In genomic region chr5:141778211-141778610, GRCh38 we compare ENCODE assay signal across 12 cellular contexts.
A peak's percentile ranks its signal among the peaks of the same experiment; 100 is the strongest.
DNase-seq lines count a peak whose midpoint lies in the region; ATAC-seq, FAIRE-seq and TF ChIP-seq lines count a peak whose summit lies in the region.
"Had no signal": no experiment of that assay in that cellular context is flagged by ENCODE, and none has a peak within 500 bp of the region (broad histone marks: within the 10 kb centered on the region; RNA-seq: fewer than 3 reads in every experiment).

No MANE protein-coding gene starts in this region.

- no peak overlapping the region for H3K27ac ChIP-seq in H1 (ENCODE audit: low read depth, low read length)
- no peak overlapping the region for H3K27ac ChIP-seq in transverse colon

- no peak overlapping the region for H3K4ac ChIP-seq in H1 (replicated peaks; ENCODE audit: insufficient read length, low read depth, low read length)

- H3K36me3 ChIP-seq in H1 (ENCODE audit: control insufficient read depth in 2 of 4, insufficient read depth in 4 of 4, low read length in 3 of 4) (no peaks in the 10 kb centered on the region), transverse colon (no peaks in the 10 kb centered on the region)

- H2AK5ac ChIP-seq in H1 (ENCODE audit: low read depth, low read length), result no peak overlapping the region

- H3K27me3 ChIP-seq in H1 (replicated peaks in 1 of 4; ENCODE audit: control insufficient read depth in 3 of 4, extremely low read depth in 1 of 4, insufficient read depth in 3 of 4, low read length in 3 of 4), result no peaks in the 10 kb centered on the region
- H3K27me3 ChIP-seq in transverse colon, result no peaks in the 10 kb centered on the region

- no peak overlapping the region for H3K18ac ChIP-seq in H1 (ENCODE audit: extremely low read depth, low read length)

- intact Hi-C loops in posterior cingulate gyrus (cut with DNase I), result no loop called here
- intact Hi-C loops in transverse colon (cut with DNase I; ENCODE audit: low total_unique reads), result no loop called here

- H2BK5ac ChIP-seq in H1 (ENCODE audit: low read depth, low read length), result no peak overlapping the region

- TF ChIP-seq RAD21 in H1 (IDR thresholded peaks at IDR 0.05 in 1 of 2, conservative IDR thresholded peaks at IDR 0.05 in 1 of 2; ENCODE audit: low read depth in 2 of 2, low read length in 2 of 2), result no peak

- ATAC-seq in GM18861 (IDR thresholded peaks at IDR 0.05; ENCODE audit: unreplicated experiment), result no peak
- no peak for ATAC-seq in HG02571 (IDR thresholded peaks at IDR 0.05; ENCODE audit: unreplicated experiment)

- TF ChIP-seq EP300 in H1 (IDR thresholded peaks at IDR 0.05; ENCODE audit: borderline replicate concordance in 1 of 2, low read depth in 2 of 2, low read length in 2 of 2) (no peak), transverse colon (IDR thresholded peaks at IDR 0.05; ENCODE audit: low read depth) (no peak)

- H3K79me1 ChIP-seq in H1 (ENCODE audit: low read depth, low read length), result no peaks in the 10 kb centered on the region; the same call in 1 of the 2 replicates

- H3K4me2 ChIP-seq in H1 (ENCODE audit: insufficient read depth in 1 of 2, low read depth in 2 of 2, low read length in 2 of 2), result no peak overlapping the region

- CTCF ChIA-PET in H1 (lab: Charles Lee; ENCODE audit: partially characterized antibody), result interaction anchor here (0.6 to 5.7 kb wide), 13 partner anchors 11 to 327 kb away, joined by 3 to 41 read pairs (median 6); partner anchors contain the start of gene PCDH1

- no peak for TF ChIP-seq CTCF in H1 (IDR thresholded peaks at IDR 0.05; ENCODE audit: control extremely low read depth in 1 of 3, insufficient read depth in 1 of 3, low read depth in 1 of 3, low read length in 3 of 3)
- TF ChIP-seq CTCF in transverse colon (IDR thresholded peaks at IDR 0.05), result no peak

- H3K23ac ChIP-seq in H1 (ENCODE audit: insufficient read length), result no peak overlapping the region

- no peaks in the 10 kb centered on the region for H4K20me1 ChIP-seq in H1 (replicated peaks in 1 of 2; ENCODE audit: control insufficient read depth in 1 of 2, insufficient read depth in 2 of 2, low read length in 2 of 2)

- peak overlapping the region; percentile 53; the same call in 1 of the 2 replicates for H2BK15ac ChIP-seq in H1 (ENCODE audit: low read length)

- no peak overlapping the region for H3K9ac ChIP-seq in H1 (replicated peaks in 1 of 4; ENCODE audit: extremely low read depth in 1 of 4, low read depth in 3 of 4, low read length in 3 of 4)

- H3K23me2 ChIP-seq in H1 (ENCODE audit: low read depth, low read length), result no peaks in the 10 kb centered on the region; the same call in 1 of the 2 replicates

- H3K14ac ChIP-seq in H1 (ENCODE audit: insufficient read length), result no peak overlapping the region

- H3K4me3 ChIP-seq in H1 (ENCODE audit: extremely low read depth in 1 of 4, insufficient read depth in 2 of 4, low read depth in 3 of 4, low read length in 4 of 4) (no peak overlapping the region), transverse colon (no peak overlapping the region)

- H2BK12ac ChIP-seq in H1 (ENCODE audit: low read depth, low read length), result peak overlapping the region; percentile 60; the same call in 1 of the 2 replicates

- POLR2A ChIA-PET in H1 (lab: Charles Lee; ENCODE audit: partially characterized antibody), result interaction anchor here (0.6 to 1.9 kb wide), 5 partner anchors 10 to 22 kb away, joined by 3 to 7 read pairs (median 4); no protein-coding TSS in a partner anchor

- DNase-seq in GM03348 (ENCODE audit: low spot score) (peak; percentile 90), NCI-H460 (ENCODE audit: extremely low read depth, low read depth) (peak; percentile 1), H1 (ENCODE audit: low read depth in 1 of 2, low spot score in 2 of 2) (no peak), posterior cingulate gyrus (peak in 6 of 10 donors; percentile 59 to 94 (median 82)), transverse colon (no peak), Kasumi-1 (lab: John Stamatoyannopoulos, UW) (no peak)
- DNase-seq: activated naive CD4-positive, alpha-beta T cell treated with anti-CD3 and anti-CD28 coated beads, Interleukin-2, amount 10 ng/mL, durations not matched to agents 7 days and 5 days; erythroblast; NCI-H446; stimulated activated CD4-positive, alpha-beta T cell treated with anti-CD3 and anti-CD28 coated beads, Interleukin-12 subunit alpha, Interleukin-12 subunit beta, amount 100 ng/mL, for 4 hours had no signal

- 73% methylated on average over 11 of the region's 11 CpGs; no CpG with 5 or more reads in 1 of the 2 experiments for WGBS in H1 (ENCODE audit: extremely low coverage in 1 of 2, insufficient coverage in 1 of 2, insufficient read length in 1 of 2, insufficient replicate concordance in 2 of 2, low coverage in 1 of 2, low lambda C conversion rate in 2 of 2, missing lambda C conversion rate in 1 of 2), 2 experiments
- 19 to 55% methylated on average over 5 to 11 of the region's 11 CpGs for WGBS in transverse colon (ENCODE audit: low coverage in 1 of 2), 2 donors

- H3K79me2 ChIP-seq in H1 (ENCODE audit: control insufficient read depth in 1 of 2, insufficient read depth in 2 of 2, low read length in 2 of 2), result no peaks in the 10 kb centered on the region

- peak overlapping the region; percentile 90; the same call in 1 of the 2 replicates for H2BK20ac ChIP-seq in H1 (ENCODE audit: low read length)

- no peak overlapping the region for H4K5ac ChIP-seq in H1 (ENCODE audit: insufficient read length, low read depth, low read length)

- no peak overlapping the region for H2AFZ ChIP-seq in H1 (ENCODE audit: low read length)

- in situ Hi-C loops in transverse colon (cut with MboI; ENCODE audit: low pct_ligation_motif_present in 1 of 4, low pct_unique_long_range_greater_than_20kb in 1 of 4, low sequenced_read_pairs in 3 of 4), result no loop called here

- no peak overlapping the region for H4K8ac ChIP-seq in H1 (ENCODE audit: extremely low read depth, insufficient read depth, low read length)

- H3K4me1 ChIP-seq in H1 (replicated peaks in 1 of 4; ENCODE audit: control insufficient read depth in 3 of 4, insufficient read depth in 4 of 4, low read length in 3 of 4) (peaks cover 0 to 10% (median 6%) of the 10 kb centered on the region in 4 experiments; a peak in 6 of 7 replicates), transverse colon (no peaks in the 10 kb centered on the region)

- no peak overlapping the region for H3K56ac ChIP-seq in H1 (replicated peaks; ENCODE audit: insufficient read length, low read depth, low read length)

- no peak overlapping the region for H2BK120ac ChIP-seq in H1 (replicated peaks; ENCODE audit: low read depth, low read length)

- TF ChIP-seq POLR2A in H1 (IDR thresholded peaks at IDR 0.05; ENCODE audit: control extremely low read depth in 1 of 2, low read depth in 2 of 2, low read length in 2 of 2) (no peak), transverse colon (IDR thresholded peaks at IDR 0.05) (no peak)

- H4K91ac ChIP-seq in H1 (replicated peaks; ENCODE audit: insufficient read length, low read length), result no peak overlapping the region

- H3K9me3 ChIP-seq in H1 (ENCODE audit: insufficient read depth in 2 of 2, low read depth in 1 of 2, low read length in 1 of 2) (no peaks in the 10 kb centered on the region), transverse colon (no peaks in the 10 kb centered on the region)

- FAIRE-seq in H1 (lab: Jason Lieb, UNC), result no peak

TF ChIP-seq in H1, 55 proteins besides CTCF, POLR2A, EP300 and RAD21:
- TF ChIP-seq CBX8 (IDR thresholded peaks at IDR 0.05; ENCODE audit: borderline replicate concordance, low read depth, low read length) (no peak), JUN (IDR thresholded peaks at IDR 0.05; ENCODE audit: low read depth, low read length) (no peak), YY1 (IDR thresholded peaks at IDR 0.05; ENCODE audit: low read depth, low read length) (no peak), EZH2 (IDR thresholded peaks at IDR 0.05; ENCODE audit: low read depth, low read length, severe bottlenecking) (no peak), JUND (IDR thresholded peaks at IDR 0.05; ENCODE audit: low read length) (no peak), CREB1 (IDR thresholded peaks at IDR 0.05) (no peak), EGR1 (IDR thresholded peaks at IDR 0.05; ENCODE audit: borderline replicate concordance, low read depth, low read length) (no peak)
TF ChIP-seq in H1: peak in this region for 0.

Comparison
In these comparisons a context has a peak if more than half of its experiments do, and no peak if none do; other contexts are left out.
1. DNase-seq: peak in GM03348 (single experiment), NCI-H460 (single experiment) and posterior cingulate gyrus (6 of 10); none in H1 (0 of 2), transverse colon (single experiment) and Kasumi-1 (0 of 2).